In genomic region chr9:113568481-113569321, GRCh38 we compare ENCODE assay signal across 11 cellular contexts.
A peak's percentile ranks its signal among the peaks of the same experiment; 100 is the strongest.
DNase-seq lines count a peak whose midpoint lies in the region; ATAC-seq and TF ChIP-seq lines count a peak whose summit lies in the region.
"Had no signal": no experiment of that assay in that cellular context is flagged by ENCODE, and none has a peak within 500 bp of the region (broad histone marks: within the 10 kb centered on the region; RNA-seq: fewer than 3 reads in every experiment).

No MANE protein-coding gene starts in this region.

- intact Hi-C loops in Right ventricle myocardium superior (cut with DNase I) = no loop called here

- H3K4me3 ChIP-seq in Peyer's patch (no peak overlapping the region), skeletal muscle satellite cell (ENCODE audit: low read length) (no peak overlapping the region), osteoblast (ENCODE audit: insufficient read depth, low read length) (no peak overlapping the region)

- H3K4me1 ChIP-seq in Peyer's patch = peaks cover 0 to 54% (median 4%) of the 10 kb centered on the region in 4 donors
- H3K4me1 ChIP-seq in skeletal muscle satellite cell (ENCODE audit: control insufficient read depth, insufficient read depth, low read length) = peaks cover 55% of the 10 kb centered on the region
- H3K4me1 ChIP-seq in osteoblast (ENCODE audit: insufficient read depth, low read length) = peaks cover 24% of the 10 kb centered on the region

- DNase-seq in LHCN-M2 (ENCODE audit: low read depth) = peak; percentile 91
- DNase-seq in Peyer's patch = peak in 1 of 3 donors; percentile 45
- DNase-seq in Right ventricle myocardium superior = no peak
- no peak for DNase-seq in osteoblast (ENCODE audit: insufficient read length, low spot score, missing footprints)
- DNase-seq in NCI-H1436 treated with DMSO at 0.1 percent for 48 hours (lab: John Stamatoyannopoulos, UW) = no peak
- DNase-seq: activated CD4-positive, alpha-beta T cell treated with anti-CD3 and anti-CD28 coated beads, Interleukin-2, amount 10 ng/mL, durations not matched to agents 7 days and 5 days; foreskin fibroblast had no signal

- H3K27ac ChIP-seq in Peyer's patch (peak overlapping the region in 3 of 4 donors; percentile 10 to 68 (median 43)), osteoblast (ENCODE audit: low read depth, low read length) (no peak overlapping the region)

- H3K36me3 ChIP-seq in Peyer's patch (no peaks in the 10 kb centered on the region), skeletal muscle satellite cell (ENCODE audit: insufficient read depth, low read length) (no peaks in the 10 kb centered on the region), osteoblast (ENCODE audit: insufficient read depth, low read length) (no peaks in the 10 kb centered on the region)

- peaks cover 72% of the 10 kb centered on the region for H3K79me2 ChIP-seq in osteoblast (ENCODE audit: insufficient read depth, low read length)

- no peak overlapping the region for H2AFZ ChIP-seq in osteoblast (ENCODE audit: low read length)

- H3K27me3 ChIP-seq in Peyer's patch = no peaks in the 10 kb centered on the region
- no peaks in the 10 kb centered on the region for H3K27me3 ChIP-seq in skeletal muscle satellite cell (ENCODE audit: control insufficient read depth, insufficient read depth, low read length)
- no peaks in the 10 kb centered on the region for H3K27me3 ChIP-seq in osteoblast (ENCODE audit: insufficient read depth, low read length)

- H3K9me3 ChIP-seq in Peyer's patch (no peaks in the 10 kb centered on the region), skeletal muscle satellite cell (replicated peaks; ENCODE audit: low read length) (no peaks in the 10 kb centered on the region), osteoblast (ENCODE audit: low read depth, low read length) (no peaks in the 10 kb centered on the region)

- H4K20me1 ChIP-seq in osteoblast (ENCODE audit: insufficient read depth, low read length) = peaks cover 22% of the 10 kb centered on the region

- ATAC-seq in Right ventricle myocardium superior (ENCODE audit: poor library complexity) = peak; percentile 43
- ATAC-seq in HG03460 (IDR thresholded peaks at IDR 0.05; ENCODE audit: unreplicated experiment) = no peak
- no peak for ATAC-seq in GM19023 (IDR thresholded peaks at IDR 0.05; ENCODE audit: unreplicated experiment)
- ATAC-seq: Panc1 had no signal

- H3K9ac ChIP-seq in skeletal muscle satellite cell (ENCODE audit: low read depth, low read length) = no peak overlapping the region

- no peak for TF ChIP-seq POLR2A in Peyer's patch (IDR thresholded peaks at IDR 0.05)

- no peak for TF ChIP-seq CTCF in Peyer's patch (IDR thresholded peaks at IDR 0.05)
- TF ChIP-seq CTCF in osteoblast (IDR thresholded peaks at IDR 0.05; ENCODE audit: extremely low read depth, low read depth, low read length) = no peak

- H3K4me2 ChIP-seq in skeletal muscle satellite cell (ENCODE audit: low read length) (peak overlapping the region; percentile 31), osteoblast (ENCODE audit: insufficient read depth, low read length) (no peak overlapping the region)
